Comparison of ENCODE assay signal across 8 cellular contexts in the genomic region with DNA sequence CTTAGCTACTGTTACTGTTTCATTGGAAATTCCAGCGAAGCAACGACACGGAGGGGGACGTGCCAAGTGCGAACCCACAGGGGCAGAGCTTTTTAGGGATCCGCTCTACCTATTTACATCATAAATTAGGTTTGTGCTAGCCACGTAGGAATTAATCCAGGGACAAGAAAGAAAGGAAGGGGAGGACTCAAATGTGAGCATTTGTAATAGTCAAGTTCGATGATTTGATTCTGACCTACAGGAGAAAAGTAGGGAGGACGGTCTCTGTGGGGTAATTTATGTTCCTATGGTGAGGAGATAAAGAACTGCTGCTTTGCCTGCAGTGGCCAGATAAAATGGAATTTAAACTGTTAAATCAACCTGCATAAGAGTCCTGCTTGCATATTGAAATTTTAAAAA. TPM values are rescaled to one million over a fixed set of nuclear protein-coding genes. Genes with fewer than 3 reads are reported as not detected.
DNase-seq lines count a peak whose midpoint lies in the region; ATAC-seq and TF ChIP-seq lines count a peak whose summit lies in the region.

No MANE protein-coding gene starts in this region.

- TF ChIP-seq CTCF in heart left ventricle (IDR thresholded peaks at IDR 0.05) = no peak
- TF ChIP-seq CTCF in astrocyte of the cerebellum (IDR thresholded peaks at IDR 0.05; ENCODE audit: low read depth, low read length, missing control alignments) = no peak
- no peak for TF ChIP-seq CTCF in lung (IDR thresholded peaks at IDR 0.05; ENCODE audit: control extremely low read depth, extremely low read depth)
- TF ChIP-seq CTCF in upper lobe of right lung (IDR thresholded peaks at IDR 0.05) = no peak

- H3K27ac ChIP-seq in heart left ventricle (peak overlapping the region in 11 of 12 donors; percentile 42 to 82 (median 74)), lung (ENCODE audit: low read depth in 1 of 2, low read length in 1 of 2) (peak overlapping the region; percentile 35 to 81), upper lobe of right lung (peak overlapping the region; percentile 74)

- H3K9me3 ChIP-seq in heart left ventricle = peaks cover 0 to 3% (median 0%) of the 10 kb centered on the region in 12 donors
- H3K9me3 ChIP-seq in lung (ENCODE audit: control insufficient read depth in 2 of 2, insufficient read depth in 1 of 2, low read length in 1 of 2) = no peaks in the 10 kb centered on the region
- H3K9me3 ChIP-seq in upper lobe of right lung = no peaks in the 10 kb centered on the region

- DNase-seq in heart left ventricle = no peak
- DNase-seq in Right ventricle myocardium inferior (ENCODE audit: missing footprints) = no peak
- peak; percentile 3 for DNase-seq in astrocyte of the cerebellum (ENCODE audit: low read depth)
- DNase-seq in lung (ENCODE audit: low spot score) = no peak
- no peak for DNase-seq in upper lobe of right lung
- DNase-seq in SKM-1 (lab: John Stamatoyannopoulos, UW; ENCODE audit: unreplicated experiment) = no peak
- no peak for DNase-seq in mucosa of gallbladder (ENCODE audit: low spot score)

- peaks cover 0 to 13% (median 0%) of the 10 kb centered on the region in 12 donors for H3K4me1 ChIP-seq in heart left ventricle
- H3K4me1 ChIP-seq in lung (ENCODE audit: control insufficient read depth in 2 of 2, insufficient read depth in 2 of 2, low read length in 2 of 2) = no peaks in the 10 kb centered on the region
- H3K4me1 ChIP-seq in upper lobe of right lung = no peaks in the 10 kb centered on the region

- TF ChIP-seq POLR2A in heart left ventricle (IDR thresholded peaks at IDR 0.05) = no peak

- in situ Hi-C loops in astrocyte of the cerebellum (cut with HindIII; ENCODE audit: low sequenced_read_pairs) = no loop called here

- H3K4me3 ChIP-seq in heart left ventricle (peak overlapping the region in 11 of 12 donors; percentile 20 to 89 (median 69)), astrocyte of the cerebellum (ENCODE audit: low read depth, low read length) (peak overlapping the region; percentile 49), lung (peak overlapping the region; percentile 6), upper lobe of right lung (peak overlapping the region; percentile 53)

- intact Hi-C loops in heart left ventricle (cut with DNase I) (loop anchor here in 1 of 10 donors (5.0 to 10.0 kb wide), 2 partner anchors 100 to 673 kb away; partner anchors contain the start of gene SMIM10L2A), Right ventricle myocardium inferior (cut with DNase I) (no loop called here), upper lobe of right lung (cut with DNase I) (no loop called here)

- ATAC-seq in heart left ventricle (no peak), Right ventricle myocardium inferior (no peak), lung (ENCODE audit: insufficient read depth, low FRiP score) (no peak), upper lobe of right lung (no peak), GM18517 (IDR thresholded peaks at IDR 0.05; ENCODE audit: unreplicated experiment) (no peak)

- 0 to 35% (median 12%) methylated on average over 9 of the region's 9 CpGs for WGBS in heart left ventricle, 4 donors
- WGBS in lung, 2 donors = 0 to 30% methylated on average over 9 of the region's 9 CpGs

- H3K36me3 ChIP-seq in heart left ventricle (no peaks in the 10 kb centered on the region), lung (ENCODE audit: control insufficient read depth in 2 of 2, insufficient read depth in 2 of 2, low read length in 2 of 2) (no peaks in the 10 kb centered on the region), upper lobe of right lung (no peaks in the 10 kb centered on the region)

- H3K27me3 ChIP-seq in heart left ventricle = no peaks in the 10 kb centered on the region
- H3K27me3 ChIP-seq in lung (ENCODE audit: control insufficient read depth, insufficient read depth) = no peaks in the 10 kb centered on the region
- no peaks in the 10 kb centered on the region for H3K27me3 ChIP-seq in upper lobe of right lung

RNA-seq across cellular contexts. Expression of gene INTS6L, which starts 1.7 kb away (rescaled TPM):
- total RNA-seq in heart left ventricle = 1 to 10 TPM; 1.4 to 5.9 (median 2.6) TPM
- 1 to 10 TPM; 1.6 to 2.6 TPM for polyA plus RNA-seq in heart left ventricle
- total RNA-seq in Right ventricle myocardium inferior = 3.2 TPM
- 10 to 100 TPM in 1 of 2 donors, 1 to 10 TPM in 1; 6.8 to 19.6 TPM for total RNA-seq in lung
- polyA plus RNA-seq in lung = 10 to 100 TPM in 1 of 2 donors, 1 to 10 TPM in 1; 3.5 to 10.7 TPM
- 7.4 TPM for total RNA-seq in upper lobe of right lung
- total RNA-seq in mucosa of gallbladder = 10.5 TPM

Comparison
In these comparisons a context has a peak if more than half of its experiments do, and no peak if none do; other contexts are left out.
1. H3K4me3 ChIP-seq: peak in every context shown above with its lines; median percentile 69 in heart left ventricle; 53 in upper lobe of right lung; 49 in astrocyte of the cerebellum; 6 in lung.